7 cellular contexts compared by ENCODE assay signal in genomic region chr11:65653229-65654225, GRCh38. TPM values are rescaled to one million over a fixed set of nuclear protein-coding genes. Genes with fewer than 3 reads are reported as not detected.
DNase-seq lines count a peak whose midpoint lies in the region; ATAC-seq and TF ChIP-seq lines count a peak whose summit lies in the region.

No MANE protein-coding gene starts in this region.

- H3K36me3 Mint-ChIP-seq in naive B cell = peaks cover 10 to 29% of the 10 kb centered on the region in 2 donors

- H3K9me3 Mint-ChIP-seq in naive B cell = no peaks in the 10 kb centered on the region

- H3K27ac Mint-ChIP-seq in naive B cell = peak overlapping the region; percentile 96 to 99 (median 99)

- H3K4me3 ChIP-seq in coronary artery = peak overlapping the region; percentile 76

- no peak for TF ChIP-seq CTCF in coronary artery (IDR thresholded peaks at IDR 0.05)

- peak overlapping the region; percentile 78 to 97 (median 94) for H3K4me3 Mint-ChIP-seq in naive B cell

- ATAC-seq in GM18519 (IDR thresholded peaks at IDR 0.05; ENCODE audit: low FRiP score, unreplicated experiment) (peak; percentile 1), naive B cell (ENCODE audit: low read depth in 2 of 2) (no peak), HG03457 (IDR thresholded peaks at IDR 0.05; ENCODE audit: unreplicated experiment) (no peak)

- H3K4me1 Mint-ChIP-seq in naive B cell = peaks cover 41 to 64% (median 47%) of the 10 kb centered on the region in 3 donors

- DNase-seq in NCI-H2029 treated with DMSO at 0.1 percent for 48 hours (lab: John Stamatoyannopoulos, UW) (peak; percentile 52), coronary artery (ENCODE audit: low spot score) (peak; percentile 72), naive B cell (no peak), MV-4-11 (lab: John Stamatoyannopoulos, UW) (no peak)
- no peak for DNase-seq in activated CD4-positive, alpha-beta T cell treated with anti-CD3 and anti-CD28 coated beads for 48 hours

- peak overlapping the region; percentile 92 to 99 for H3K27ac ChIP-seq in coronary artery

- no peaks in the 10 kb centered on the region for H3K27me3 Mint-ChIP-seq in naive B cell

RNA-seq across cellular contexts. Expression of gene RELA, which starts 9.2 kb away (rescaled TPM):
- 10 to 100 TPM; 36.3 to 72.2 (median 48.6) TPM for polyA plus RNA-seq in naive B cell (ENCODE audit: low read depth in 6 of 6)

RNA-seq across cellular contexts. Expression of gene SIPA1, which starts 15.6 kb away (rescaled TPM):
- 100 to 1,000 TPM; 160 to 404 (median 207) TPM for polyA plus RNA-seq in naive B cell (ENCODE audit: low read depth in 6 of 6)

RNA-seq across cellular contexts. Expression of gene PCNX3, which starts 38.0 kb away (rescaled TPM):
- 1 to 10 TPM in 5 of 6 donors, not detected in 1; 1.7 to 5.9 (median 3.0) TPM for polyA plus RNA-seq in naive B cell (ENCODE audit: low read depth in 6 of 6)

RNA-seq across cellular contexts. Expression of gene MAP3K11, which starts 39.5 kb away (rescaled TPM):
- 10 to 100 TPM in 4 of 6 donors, 1 to 10 TPM in 2; 9.2 to 20.1 (median 11.9) TPM for polyA plus RNA-seq in naive B cell (ENCODE audit: low read depth in 6 of 6)

RNA-seq across cellular contexts. Expression of gene KCNK7, which starts 57.9 kb away (rescaled TPM):
- not detected for polyA plus RNA-seq in naive B cell (ENCODE audit: low read depth in 6 of 6)

Comparison
In these comparisons a context has a peak if more than half of its experiments do, and no peak if none do; other contexts are left out.
1. DNase-seq: peak in NCI-H2029 treated with DMSO at 0.1 percent for 48 hours (single experiment) and coronary artery (single experiment); none in naive B cell (single experiment), MV-4-11 (single experiment) and activated CD4-positive, alpha-beta T cell treated with anti-CD3 and anti-CD28 coated beads for 48 hours (single experiment).